8 cellular contexts compared by ENCODE assay signal in genomic region chr10:116742367-116743265, GRCh38. TPM values are rescaled to one million over a fixed set of nuclear protein-coding genes. Genes with fewer than 3 reads are reported as not detected.
DNase-seq lines count a peak whose midpoint lies in the region; ATAC-seq lines count a peak whose summit lies in the region.

Gene HSPA12A, minus strand, starts transcription at chr10:116742566. Its CDS starts 97 bp downstream, at chr10:116742469.

- H3K27me3 ChIP-seq in esophagus (ENCODE audit: control insufficient read depth in 1 of 2, insufficient read depth in 2 of 2, low read length in 2 of 2): no peaks in the 10 kb centered on the region

- peak within 1 kb of the TSS; percentile 70 to 71 for H3K4me3 ChIP-seq in esophagus (ENCODE audit: low read depth in 1 of 2, low read length in 2 of 2)

- DNase-seq in SKM-1 treated with dmso at 0.1 percent for 144 hours (lab: John Stamatoyannopoulos, UW; ENCODE audit: unreplicated experiment): peak; percentile 28
- DNase-seq in SKM-1 (lab: John Stamatoyannopoulos, UW; ENCODE audit: unreplicated experiment): no peak
- DNase-seq in NCI-H2227 treated with DMSO at 0.1 percent for 48 hours (lab: John Stamatoyannopoulos, UW): peak; percentile 40
- peak; percentile 47 for DNase-seq in activated T-cell treated with anti-CD3 and anti-CD28 coated beads for 4 hours
- peak; percentile 60 for DNase-seq in middle frontal gyrus (ENCODE audit: extremely low spot score, low spot score)
- peak; percentile 14 for DNase-seq in stimulated activated CD8-positive, alpha-beta memory T cell treated with anti-CD3 and anti-CD28 coated beads, Interleukin-7, amount 100 ng/mL, for 24 hours (ENCODE audit: low read depth)

- WGBS in esophagus, 2 donors: 0 to 1% methylated on average over 63 to 114 of the region's 114 CpGs

- H3K27ac ChIP-seq in esophagus (ENCODE audit: low read depth in 2 of 2, low read length in 1 of 2): peak within 1 kb of the TSS; percentile 88 to 91

- no peaks in the 10 kb centered on the region for H3K9me3 ChIP-seq in esophagus (ENCODE audit: control insufficient read depth in 2 of 2, insufficient read depth in 1 of 2, low read depth in 1 of 2, low read length in 1 of 2)

- no peaks in the 10 kb centered on the region for H3K4me1 ChIP-seq in esophagus (ENCODE audit: control insufficient read depth in 2 of 2, insufficient read depth in 2 of 2, low read length in 1 of 2)

- ATAC-seq in HG02798 (IDR thresholded peaks at IDR 0.05; ENCODE audit: poor library complexity, unreplicated experiment): peak; percentile 94

- H3K36me3 ChIP-seq in esophagus (ENCODE audit: control insufficient read depth in 2 of 2, insufficient read depth in 2 of 2, low read length in 1 of 2): no peaks in the 10 kb centered on the region

RNA-seq across cellular contexts. Expression of gene HSPA12A, which starts in this region (rescaled TPM):
- polyA plus RNA-seq in esophagus: 1 to 10 TPM; 1.7 TPM
